ENCODE assay signal across 24 cellular contexts in the genomic region with DNA sequence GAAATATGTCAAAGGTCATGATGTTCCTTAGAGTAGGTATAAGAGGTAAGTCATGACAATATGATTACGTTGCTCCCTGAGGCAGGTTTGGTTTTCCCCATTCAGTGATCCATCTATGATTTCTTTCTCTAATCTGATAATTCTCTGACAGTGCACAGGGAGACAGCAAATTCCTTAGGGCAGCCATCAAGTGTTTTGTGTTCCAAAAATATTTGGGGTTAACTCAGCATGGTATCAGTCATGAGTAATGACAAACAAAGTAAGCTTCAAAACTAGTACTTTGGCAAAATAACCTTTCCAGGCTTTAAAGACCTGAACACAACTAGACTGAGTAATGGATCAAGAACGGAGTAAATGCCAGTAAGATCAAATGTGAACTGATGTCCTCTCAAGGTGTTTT. TPM values are rescaled to one million over a fixed set of nuclear protein-coding genes. Genes with fewer than 3 reads are reported as not detected.
DNase-seq lines count a peak whose midpoint lies in the region; FAIRE-seq and TF ChIP-seq lines count a peak whose summit lies in the region.
"Had no signal": no experiment of that assay in that cellular context is flagged by ENCODE, and none has a peak within 500 bp of the region (broad histone marks: within the 10 kb centered on the region; RNA-seq: fewer than 3 reads in every experiment).

No MANE protein-coding gene starts in this region.

- no peak overlapping the region for H3K27ac Mint-ChIP-seq in astrocyte (ENCODE audit: unreplicated experiment)
- H3K27ac Mint-ChIP-seq: H9 had no signal

- TF ChIP-seq CTCF in astrocyte (IDR thresholded peaks at IDR 0.05; ENCODE audit: insufficient read depth, low read depth, low read length) (no peak), osteoblast (IDR thresholded peaks at IDR 0.05; ENCODE audit: extremely low read depth, low read depth, low read length) (no peak), spleen (IDR thresholded peaks at IDR 0.05 in 8 of 11, conservative IDR thresholded peaks at IDR 0.05 in 3 of 11) (no peak), GM10248 (IDR thresholded peaks at IDR 0.05; ENCODE audit: control extremely low read depth, extremely low read depth, low read depth, missing control alignments) (no peak)

- H3F3A ChIP-seq in GM23248 (ENCODE audit: insufficient read depth), result peaks cover 4% of the 10 kb centered on the region; the same call in 1 of the 2 replicates

- H3K9me2 ChIP-seq in GM23248 (ENCODE audit: insufficient read depth), result no peaks in the 10 kb centered on the region

- H4K20me1 ChIP-seq in GM23248 (ENCODE audit: insufficient read depth) (no peaks in the 10 kb centered on the region), astrocyte (ENCODE audit: insufficient read depth, low read length) (no peaks in the 10 kb centered on the region), osteoblast (ENCODE audit: insufficient read depth, low read length) (no peaks in the 10 kb centered on the region)

- no peak for FAIRE-seq in astrocyte (lab: Jason Lieb, UNC)
- FAIRE-seq: D721Med, GM12892 had no signal

- POLR2A ChIA-PET in GM10248 (lab: Yijun Ruan, JAX), result no interaction called here

- H3K9me3 Mint-ChIP-seq in astrocyte (ENCODE audit: unreplicated experiment), result no peaks in the 10 kb centered on the region
- H3K9me3 Mint-ChIP-seq: H9 had no signal

- H3K4me3 ChIP-seq in GM23248 (no peak overlapping the region), astrocyte (ENCODE audit: insufficient read depth, low read depth, low read length) (no peak overlapping the region), osteoblast (ENCODE audit: insufficient read depth, low read length) (no peak overlapping the region), spleen (no peak overlapping the region)
- H3K4me3 ChIP-seq: Peyer's patch, SJSA1 had no signal

- CTCF ChIA-PET in GM10248 (lab: Yijun Ruan, JAX), result no interaction called here

- no peaks in the 10 kb centered on the region for H3K36me3 Mint-ChIP-seq in astrocyte (ENCODE audit: low read depth, unreplicated experiment)

- H3K4me1 ChIP-seq in GM23248 (ENCODE audit: insufficient read depth), result peaks cover 6% of the 10 kb centered on the region; the same call in 1 of the 2 replicates
- peaks cover 16% of the 10 kb centered on the region for H3K4me1 ChIP-seq in astrocyte (ENCODE audit: insufficient read depth, low read length)
- H3K4me1 ChIP-seq in osteoblast (ENCODE audit: insufficient read depth, low read length), result peaks cover 12% of the 10 kb centered on the region
- H3K4me1 ChIP-seq in spleen, result no peaks in the 10 kb centered on the region
- H3K4me1 ChIP-seq: BE2C, Peyer's patch had no signal

- in situ Hi-C loops in GM23248 (cut with MboI), result no loop called here

- H3K27me3 Mint-ChIP-seq in astrocyte (ENCODE audit: low read depth, unreplicated experiment), result peaks cover 10% of the 10 kb centered on the region

- H3K4me2 ChIP-seq in GM23248 (ENCODE audit: unreplicated experiment) (no peak overlapping the region), astrocyte (ENCODE audit: low read length) (no peak overlapping the region), osteoblast (ENCODE audit: insufficient read depth, low read length) (no peak overlapping the region)

- H3K4me1 Mint-ChIP-seq in astrocyte (ENCODE audit: low read depth, unreplicated experiment), result peaks cover 5% of the 10 kb centered on the region

- intact Hi-C loops in spleen (cut with DNase I; ENCODE audit: low total_unique reads), result no loop called here

- no peak overlapping the region for H3K9ac ChIP-seq in GM23248
- no peak overlapping the region for H3K9ac ChIP-seq in astrocyte (ENCODE audit: low read length)

- H3K27ac ChIP-seq in GM23248 (no peak overlapping the region), astrocyte (ENCODE audit: low read depth, low read length) (no peak overlapping the region), osteoblast (ENCODE audit: low read depth, low read length) (no peak overlapping the region), spleen (no peak overlapping the region)
- H3K27ac ChIP-seq: Peyer's patch, SJSA1 had no signal

- H2AFZ ChIP-seq in GM23248, result no peak overlapping the region
- no peak overlapping the region for H2AFZ ChIP-seq in astrocyte (ENCODE audit: low read depth, low read length)
- H2AFZ ChIP-seq in osteoblast (ENCODE audit: low read length), result no peak overlapping the region

- no peak for TF ChIP-seq POLR2A in spleen (IDR thresholded peaks at IDR 0.05)

- H3K36me3 ChIP-seq in GM23248 (ENCODE audit: low read depth) (no peaks in the 10 kb centered on the region), astrocyte (ENCODE audit: insufficient read depth, low read length) (no peaks in the 10 kb centered on the region), osteoblast (ENCODE audit: insufficient read depth, low read length) (no peaks in the 10 kb centered on the region), spleen (no peaks in the 10 kb centered on the region)
- H3K36me3 ChIP-seq: BE2C, Peyer's patch, SJSA1 had no signal

- no peaks in the 10 kb centered on the region for H3K79me2 ChIP-seq in GM23248 (ENCODE audit: insufficient read depth)
- H3K79me2 ChIP-seq in astrocyte (ENCODE audit: insufficient read depth, low read length), result no peaks in the 10 kb centered on the region
- no peaks in the 10 kb centered on the region for H3K79me2 ChIP-seq in osteoblast (ENCODE audit: insufficient read depth, low read length)

- WGBS in GM23248 (ENCODE audit: low coverage in 1 of 2, low lambda C conversion rate in 2 of 2, missing lambda C conversion rate in 2 of 2), 2 experiments, result 80 to 91% methylated on average over 2 of the region's 2 CpGs
- WGBS in spleen, 5 donors, result 79 to 90% (median 88%) methylated on average over 2 of the region's 2 CpGs

- no peak overlapping the region for H3K4me3 Mint-ChIP-seq in astrocyte (ENCODE audit: unreplicated experiment)
- H3K4me3 Mint-ChIP-seq: H9 had no signal

- DNase-seq in AG20443 (ENCODE audit: low spot score), result peak; percentile 57
- peak; percentile 33 for DNase-seq in GM23248
- DNase-seq in astrocyte (ENCODE audit: low read depth), result peak; percentile 45
- DNase-seq in osteoblast (ENCODE audit: insufficient read length, low spot score, missing footprints), result peak; percentile 84
- DNase-seq in spleen, result no peak
- DNase-seq in HUDEP-2 (lab: John Stamatoyannopoulos, UW; ENCODE audit: unreplicated experiment in 76 of 76), result no peak
- DNase-seq in RPMI8226, result no peak
- no peak for DNase-seq in GM10248 (ENCODE audit: extremely low spot score)
- DNase-seq: BE2C, DMS53, H9, KG1, NCI-H1105, NCI-H146, NCI-H2029, NCI-H2227 treated with DMSO at 0.1 percent for 48 hours, NCI-H510A, NCI-H748 treated with DMSO at 0.1 percent for 48 hours, Peyer's patch had no signal

- no peaks in the 10 kb centered on the region for H3K27me3 ChIP-seq in GM23248 (replicated peaks; ENCODE audit: insufficient read depth)
- H3K27me3 ChIP-seq in astrocyte (ENCODE audit: insufficient read depth, low read length), result peaks cover 3% of the 10 kb centered on the region
- H3K27me3 ChIP-seq in osteoblast (ENCODE audit: insufficient read depth, low read length), result no peaks in the 10 kb centered on the region
- peaks cover 0 to 19% (median 0%) of the 10 kb centered on the region in 7 donors for H3K27me3 ChIP-seq in spleen (replicated peaks in 1 of 7)
- H3K27me3 ChIP-seq: BE2C, Peyer's patch, SJSA1 had no signal

- no peaks in the 10 kb centered on the region for H3K9me3 ChIP-seq in GM23248 (ENCODE audit: low read depth)
- H3K9me3 ChIP-seq in astrocyte (ENCODE audit: insufficient read depth, low read depth, low read length), result no peaks in the 10 kb centered on the region
- H3K9me3 ChIP-seq in osteoblast (ENCODE audit: low read depth, low read length), result no peaks in the 10 kb centered on the region
- H3K9me3 ChIP-seq in spleen, result no peaks in the 10 kb centered on the region
- H3K9me3 ChIP-seq: BE2C, Peyer's patch, SJSA1 had no signal

RNA-seq across cellular contexts. Expression of a gene that starts 55.3 kb away (rescaled TPM):
- total RNA-seq in GM23248 (2014; rRNA removed; shearing (Covaris generic)), result not detected in 2 replicates
- not detected in 2 replicates for polyA plus RNA-seq in GM23248 (2016; fragmentation: Nextera tagmentation; extraction: Ambion mirVana)
- total RNA-seq in astrocyte, result not detected in 2 replicates
- total RNA-seq in osteoblast, result under 0.01 TPM in 1 of 2 replicates, not detected in the other
- total RNA-seq in spleen, result not detected
- not detected for polyA plus RNA-seq in spleen
- total RNA-seq: HT1080, Peyer's patch, Right ventricle myocardium inferior had no signal

Comparison
In these comparisons a context has a peak if more than half of its experiments do, and no peak if none do; other contexts are left out.
1. DNase-seq: peak in AG20443 (single experiment), GM23248 (single experiment), astrocyte (single experiment) and osteoblast (single experiment); none in spleen (single experiment), HUDEP-2 (0 of 76), RPMI8226 (single experiment) and GM10248 (single experiment).